ENCODE assay signal across 12 cellular contexts in the genomic region with DNA sequence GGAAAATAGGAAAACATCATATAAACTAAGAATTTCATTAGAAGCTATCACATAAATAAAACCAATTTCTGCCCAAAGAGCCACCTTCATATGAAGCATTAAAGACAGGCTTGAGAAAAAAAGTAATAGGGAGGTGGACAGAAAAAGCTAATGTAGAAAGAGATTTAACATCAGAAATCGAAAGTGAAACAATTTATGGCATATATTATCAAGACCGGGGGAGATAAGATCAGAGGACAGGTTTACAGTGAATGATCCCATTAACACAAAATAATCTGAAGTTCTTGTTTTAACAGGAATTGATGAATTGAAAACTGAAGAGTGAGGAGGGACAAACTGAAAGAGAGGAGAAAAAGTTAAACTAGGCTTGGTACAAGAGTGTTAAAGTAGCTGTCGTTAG.
DNase-seq lines count a peak whose midpoint lies in the region; ATAC-seq and TF ChIP-seq lines count a peak whose summit lies in the region.
"Had no signal": no experiment of that assay in that cellular context is flagged by ENCODE, and none has a peak within 500 bp of the region (broad histone marks: within the 10 kb centered on the region; RNA-seq: fewer than 3 reads in every experiment).

No MANE protein-coding gene starts in this region.

- no peak for DNase-seq in activated naive CD4-positive, alpha-beta T cell treated with Interleukin-2 at 50 U/mL for 16 hours
- DNase-seq in NCI-H2029 (lab: John Stamatoyannopoulos, UW), result peak; percentile 29
- DNase-seq in ovary, result no peak
- no peak for DNase-seq in foreskin fibroblast
- DNase-seq: COR-L47, NCI-H2081 treated with DMSO at 0.1 percent for 48 hours, T1000 had no signal

- no peak for TF ChIP-seq CTCF in ovary (IDR thresholded peaks at IDR 0.05)
- no peak for TF ChIP-seq CTCF in foreskin fibroblast (IDR thresholded peaks at IDR 0.05; ENCODE audit: low read depth, low read length)

- intact Hi-C loops in ovary (cut with DNase I), result no loop called here

- H3K27ac ChIP-seq in urinary bladder (ENCODE audit: low read depth) (no peak overlapping the region), ovary (no peak overlapping the region)
- H3K27ac ChIP-seq: gastroesophageal sphincter had no signal

- no peaks in the 10 kb centered on the region for H3K27me3 ChIP-seq in endocrine pancreas (ENCODE audit: control insufficient read depth, insufficient read depth, low read length)
- H3K27me3 ChIP-seq in ovary, result no peaks in the 10 kb centered on the region
- H3K27me3 ChIP-seq: gastroesophageal sphincter had no signal

- H3K4me3 ChIP-seq in endocrine pancreas (ENCODE audit: control insufficient read depth, insufficient read depth, low read length) (peak overlapping the region; percentile 58), urinary bladder (ENCODE audit: low read depth, low read length) (peak overlapping the region; percentile 4), ovary (no peak overlapping the region), foreskin fibroblast (ENCODE audit: low read depth in 1 of 2, low read length in 2 of 2) (peak overlapping the region in 1 of 2 donors; percentile 45)

- no peaks in the 10 kb centered on the region for H3K4me1 ChIP-seq in endocrine pancreas (ENCODE audit: control insufficient read depth, insufficient read depth, low read length)
- no peaks in the 10 kb centered on the region for H3K4me1 ChIP-seq in urinary bladder (ENCODE audit: insufficient read depth)
- H3K4me1 ChIP-seq in ovary (ENCODE audit: insufficient read depth), result no peaks in the 10 kb centered on the region
- H3K4me1 ChIP-seq: gastroesophageal sphincter had no signal

- H3K36me3 ChIP-seq in endocrine pancreas (ENCODE audit: control insufficient read depth, insufficient read depth, low read length) (no peaks in the 10 kb centered on the region), urinary bladder (ENCODE audit: insufficient read depth) (no peaks in the 10 kb centered on the region), ovary (no peaks in the 10 kb centered on the region)
- H3K36me3 ChIP-seq: gastroesophageal sphincter had no signal

- no peaks in the 10 kb centered on the region for H3K36me3 Mint-ChIP-seq in activated naive CD4-positive, alpha-beta T cell treated with anti-CD3 and anti-CD28 coated beads, Interleukin-2, amount 50 U/mL, for 24 hours

- no peaks in the 10 kb centered on the region for H3K27me3 Mint-ChIP-seq in activated naive CD4-positive, alpha-beta T cell treated with anti-CD3 and anti-CD28 coated beads, Interleukin-2, amount 50 U/mL, for 24 hours

- ATAC-seq in HG03175 (IDR thresholded peaks at IDR 0.05; ENCODE audit: unreplicated experiment), result no peak
- ATAC-seq: gastroesophageal sphincter had no signal

- H3K4me3 Mint-ChIP-seq in activated naive CD4-positive, alpha-beta T cell treated with anti-CD3 and anti-CD28 coated beads, Interleukin-2, amount 50 U/mL, for 24 hours, result peak overlapping the region; percentile 88

- peaks cover 18% of the 10 kb centered on the region for H3K4me1 Mint-ChIP-seq in activated naive CD4-positive, alpha-beta T cell treated with anti-CD3 and anti-CD28 coated beads, Interleukin-2, amount 50 U/mL, for 24 hours

- TF ChIP-seq EP300 in ovary (IDR thresholded peaks at IDR 0.05), result no peak

- no peaks in the 10 kb centered on the region for H3K9me3 Mint-ChIP-seq in activated naive CD4-positive, alpha-beta T cell treated with anti-CD3 and anti-CD28 coated beads, Interleukin-2, amount 50 U/mL, for 24 hours

- no peak overlapping the region for H3K9ac ChIP-seq in endocrine pancreas (ENCODE audit: control insufficient read depth, insufficient read depth, low read length)

- H3K9me3 ChIP-seq in endocrine pancreas (ENCODE audit: control insufficient read depth, low read length) (no peaks in the 10 kb centered on the region), ovary (no peaks in the 10 kb centered on the region)
- H3K9me3 ChIP-seq: gastroesophageal sphincter had no signal

- WGBS in urinary bladder, result 38% methylated on average over 3 of the region's 3 CpGs
- 38 to 46% (median 40%) methylated on average over 3 of the region's 3 CpGs for WGBS in ovary, 3 donors

- peak overlapping the region; percentile 48 for H3K27ac Mint-ChIP-seq in activated naive CD4-positive, alpha-beta T cell treated with anti-CD3 and anti-CD28 coated beads, Interleukin-2, amount 50 U/mL, for 24 hours

- TF ChIP-seq POLR2A in ovary (IDR thresholded peaks at IDR 0.05), result no peak
